In the genomic region with DNA sequence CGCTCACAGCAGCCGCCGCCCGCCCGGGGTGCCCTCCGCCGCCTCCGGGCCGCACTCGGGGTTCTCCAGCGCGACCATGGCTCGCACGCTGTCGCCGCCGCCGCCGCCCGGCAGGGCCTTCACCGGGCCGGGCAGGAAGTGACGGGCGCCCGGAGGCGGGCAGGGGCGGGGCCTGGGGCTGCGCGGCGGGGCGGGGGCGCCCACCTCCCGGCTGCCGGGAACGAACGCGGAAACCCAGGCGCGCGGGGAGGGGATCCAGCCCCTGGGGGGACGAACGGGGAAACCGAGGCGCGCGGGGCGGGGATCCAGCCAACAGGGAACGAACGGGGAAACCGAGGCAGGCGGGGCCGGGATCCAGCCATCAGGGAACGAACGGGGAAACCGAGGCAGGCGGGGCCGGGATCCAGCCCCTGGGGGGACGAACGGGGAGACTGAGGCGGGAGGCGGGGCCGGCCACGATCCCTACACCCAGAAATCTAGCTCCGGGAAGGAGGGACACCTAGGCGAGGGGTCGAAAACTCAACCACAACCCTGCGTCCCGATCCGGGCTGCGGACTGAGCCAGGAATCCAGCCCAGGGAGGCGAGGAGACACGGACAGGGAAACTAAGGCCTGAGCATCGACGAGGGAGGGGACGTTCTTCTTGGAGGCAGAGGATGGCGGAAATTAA, we compare ENCODE assay signal across 1 cellular context.
TF ChIP-seq lines count a peak whose summit lies in the region.

A gene (minus strand): TSS at position 140 of the 669 bp plus-strand sequence. CDS start 62 bp downstream, at position 78.

TF ChIP-seq in HepG2, 621 proteins besides CTCF, POLR2A, EP300 and RAD21 (continued from another document and continues in another):
- TF ChIP-seq, protein P1, sequence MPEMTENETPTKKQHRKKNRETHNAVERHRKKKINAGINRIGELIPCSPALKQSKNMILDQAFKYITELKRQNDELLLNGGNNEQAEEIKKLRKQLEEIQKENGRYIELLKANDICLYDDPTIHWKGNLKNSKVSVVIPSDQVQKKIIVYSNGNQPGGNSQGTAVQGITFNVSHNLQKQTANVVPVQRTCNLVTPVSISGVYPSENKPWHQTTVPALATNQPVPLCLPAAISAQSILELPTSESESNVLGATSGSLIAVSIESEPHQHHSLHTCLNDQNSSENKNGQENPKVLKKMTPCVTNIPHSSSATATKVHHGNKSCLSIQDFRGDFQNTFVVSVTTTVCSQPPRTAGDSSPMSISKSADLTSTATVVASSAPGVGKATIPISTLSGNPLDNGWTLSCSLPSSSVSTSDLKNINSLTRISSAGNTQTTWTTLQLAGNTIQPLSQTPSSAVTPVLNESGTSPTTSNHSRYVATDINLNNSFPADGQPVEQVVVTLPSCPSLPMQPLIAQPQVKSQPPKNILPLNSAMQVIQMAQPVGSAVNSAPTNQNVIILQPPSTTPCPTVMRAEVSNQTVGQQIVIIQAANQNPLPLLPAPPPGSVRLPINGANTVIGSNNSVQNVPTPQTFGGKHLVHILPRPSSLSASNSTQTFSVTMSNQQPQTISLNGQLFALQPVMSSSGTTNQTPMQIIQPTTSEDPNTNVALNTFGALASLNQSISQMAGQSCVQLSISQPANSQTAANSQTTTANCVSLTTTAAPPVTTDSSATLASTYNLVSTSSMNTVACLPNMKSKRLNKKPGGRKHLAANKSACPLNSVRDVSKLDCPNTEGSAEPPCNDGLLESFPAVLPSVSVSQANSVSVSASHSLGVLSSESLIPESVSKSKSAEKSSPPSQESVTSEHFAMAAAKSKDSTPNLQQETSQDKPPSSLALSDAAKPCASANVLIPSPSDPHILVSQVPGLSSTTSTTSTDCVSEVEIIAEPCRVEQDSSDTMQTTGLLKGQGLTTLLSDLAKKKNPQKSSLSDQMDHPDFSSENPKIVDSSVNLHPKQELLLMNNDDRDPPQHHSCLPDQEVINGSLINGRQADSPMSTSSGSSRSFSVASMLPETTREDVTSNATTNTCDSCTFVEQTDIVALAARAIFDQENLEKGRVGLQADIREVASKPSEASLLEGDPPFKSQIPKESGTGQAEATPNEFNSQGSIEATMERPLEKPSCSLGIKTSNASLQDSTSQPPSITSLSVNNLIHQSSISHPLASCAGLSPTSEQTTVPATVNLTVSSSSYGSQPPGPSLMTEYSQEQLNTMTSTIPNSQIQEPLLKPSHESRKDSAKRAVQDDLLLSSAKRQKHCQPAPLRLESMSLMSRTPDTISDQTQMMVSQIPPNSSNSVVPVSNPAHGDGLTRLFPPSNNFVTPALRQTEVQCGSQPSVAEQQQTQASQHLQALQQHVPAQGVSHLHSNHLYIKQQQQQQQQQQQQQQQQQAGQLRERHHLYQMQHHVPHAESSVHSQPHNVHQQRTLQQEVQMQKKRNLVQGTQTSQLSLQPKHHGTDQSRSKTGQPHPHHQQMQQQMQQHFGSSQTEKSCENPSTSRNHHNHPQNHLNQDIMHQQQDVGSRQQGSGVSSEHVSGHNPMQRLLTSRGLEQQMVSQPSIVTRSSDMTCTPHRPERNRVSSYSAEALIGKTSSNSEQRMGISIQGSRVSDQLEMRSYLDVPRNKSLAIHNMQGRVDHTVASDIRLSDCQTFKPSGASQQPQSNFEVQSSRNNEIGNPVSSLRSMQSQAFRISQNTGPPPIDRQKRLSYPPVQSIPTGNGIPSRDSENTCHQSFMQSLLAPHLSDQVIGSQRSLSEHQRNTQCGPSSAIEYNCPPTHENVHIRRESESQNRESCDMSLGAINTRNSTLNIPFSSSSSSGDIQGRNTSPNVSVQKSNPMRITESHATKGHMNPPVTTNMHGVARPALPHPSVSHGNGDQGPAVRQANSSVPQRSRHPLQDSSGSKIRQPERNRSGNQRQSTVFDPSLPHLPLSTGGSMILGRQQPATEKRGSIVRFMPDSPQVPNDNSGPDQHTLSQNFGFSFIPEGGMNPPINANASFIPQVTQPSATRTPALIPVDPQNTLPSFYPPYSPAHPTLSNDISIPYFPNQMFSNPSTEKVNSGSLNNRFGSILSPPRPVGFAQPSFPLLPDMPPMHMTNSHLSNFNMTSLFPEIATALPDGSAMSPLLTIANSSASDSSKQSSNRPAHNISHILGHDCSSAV (CRISPR knock-in tag; IDR thresholded peaks at IDR 0.05; ENCODE audit: borderline replicate concordance), result no peak
- TF ChIP-seq, protein P2, sequence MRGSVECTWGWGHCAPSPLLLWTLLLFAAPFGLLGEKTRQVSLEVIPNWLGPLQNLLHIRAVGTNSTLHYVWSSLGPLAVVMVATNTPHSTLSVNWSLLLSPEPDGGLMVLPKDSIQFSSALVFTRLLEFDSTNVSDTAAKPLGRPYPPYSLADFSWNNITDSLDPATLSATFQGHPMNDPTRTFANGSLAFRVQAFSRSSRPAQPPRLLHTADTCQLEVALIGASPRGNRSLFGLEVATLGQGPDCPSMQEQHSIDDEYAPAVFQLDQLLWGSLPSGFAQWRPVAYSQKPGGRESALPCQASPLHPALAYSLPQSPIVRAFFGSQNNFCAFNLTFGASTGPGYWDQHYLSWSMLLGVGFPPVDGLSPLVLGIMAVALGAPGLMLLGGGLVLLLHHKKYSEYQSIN (CRISPR knock-in tag; IDR thresholded peaks at IDR 0.05; ENCODE audit: borderline replicate concordance), result no peak
- TF ChIP-seq MYNN (CRISPR knock-in tag; IDR thresholded peaks at IDR 0.05; ENCODE audit: low read depth) (no peak), ZNF562 (CRISPR knock-in tag; IDR thresholded peaks at IDR 0.05; ENCODE audit: borderline replicate concordance) (no peak), NFE2L2 (IDR thresholded peaks at IDR 0.05; ENCODE audit: low read length) (no peak), KLF15 (CRISPR knock-in tag; IDR thresholded peaks at IDR 0.05; ENCODE audit: borderline replicate concordance) (no peak), ATF7 (IDR thresholded peaks at IDR 0.05) (no peak), ATF7 (CRISPR knock-in tag; IDR thresholded peaks at IDR 0.05) (no peak), MTA1 (CRISPR knock-in tag; IDR thresholded peaks at IDR 0.05; ENCODE audit: borderline replicate concordance) (peak; percentile 51; the same call in 1 of the 2 replicates), KDM2A (CRISPR knock-in tag; IDR thresholded peaks at IDR 0.05; ENCODE audit: borderline replicate concordance, low read depth) (peak; percentile 9; the same call in 1 of the 2 replicates), MIER2 (CRISPR knock-in tag; IDR thresholded peaks at IDR 0.05) (no peak), YY1 (IDR thresholded peaks at IDR 0.05; ENCODE audit: insufficient read depth, insufficient replicate concordance, low read depth, low read length) (peak; percentile 43), ZNF543 (CRISPR knock-in tag; IDR thresholded peaks at IDR 0.05) (no peak), ZNF446 (CRISPR knock-in tag; IDR thresholded peaks at IDR 0.05) (no peak), EEA1 (CRISPR knock-in tag; IDR thresholded peaks at IDR 0.05; ENCODE audit: borderline replicate concordance) (no peak), ZKSCAN8 (CRISPR knock-in tag; IDR thresholded peaks at IDR 0.05; ENCODE audit: borderline replicate concordance) (no peak), BHLHE40 (IDR thresholded peaks at IDR 0.05; ENCODE audit: low read length) (no peak), GABPB1 (CRISPR knock-in tag; IDR thresholded peaks at IDR 0.05) (peak; percentile 84), ARNTL (CRISPR knock-in tag; IDR thresholded peaks at IDR 0.05) (no peak), ZNF382 (CRISPR knock-in tag; IDR thresholded peaks at IDR 0.05; ENCODE audit: borderline replicate concordance) (no peak), ZNF337 (CRISPR knock-in tag; IDR thresholded peaks at IDR 0.05; ENCODE audit: borderline replicate concordance, low read depth) (no peak), PHB2 (IDR thresholded peaks at IDR 0.05; ENCODE audit: partially characterized antibody) (no peak), FOXC1 (CRISPR knock-in tag; IDR thresholded peaks at IDR 0.05; ENCODE audit: borderline replicate concordance) (no peak), TRIM24 (CRISPR knock-in tag; IDR thresholded peaks at IDR 0.05) (no peak), KDM5B (CRISPR knock-in tag; IDR thresholded peaks at IDR 0.05; ENCODE audit: borderline replicate concordance) (peak; percentile 36), MXI1 (IDR thresholded peaks at IDR 0.05; ENCODE audit: borderline replicate concordance, low read depth, low read length) (peak; percentile 67; the same call in 1 of the 3 replicates), PCBP2 (optimal IDR thresholded peaks at IDR 0.05; ENCODE audit: low read depth, low read length, poor library complexity, severe bottlenecking) (no peak), ZNF3 (CRISPR knock-in tag; IDR thresholded peaks at IDR 0.05) (no peak), GATAD1 (CRISPR knock-in tag; IDR thresholded peaks at IDR 0.05) (0 out of 2 replicates have a peak, but pooled peaks have one; percentile 6), RFXANK (CRISPR knock-in tag; IDR thresholded peaks at IDR 0.05) (no peak), ZNF333 (CRISPR knock-in tag; IDR thresholded peaks at IDR 0.05; ENCODE audit: borderline replicate concordance) (peak; percentile 32; the same call in 1 of the 2 replicates), HIVEP1 (CRISPR knock-in tag; IDR thresholded peaks at IDR 0.05) (no peak), SRSF4 (IDR thresholded peaks at IDR 0.05; ENCODE audit: low read depth, low read length, poor library complexity, severe bottlenecking) (no peak), HNF4G (IDR thresholded peaks at IDR 0.05; ENCODE audit: borderline replicate concordance, low read depth, low read length) (no peak), HNF4G (CRISPR knock-in tag; IDR thresholded peaks at IDR 0.05; ENCODE audit: borderline replicate concordance, low read depth) (no peak)
- TF ChIP-seq, protein P3, sequence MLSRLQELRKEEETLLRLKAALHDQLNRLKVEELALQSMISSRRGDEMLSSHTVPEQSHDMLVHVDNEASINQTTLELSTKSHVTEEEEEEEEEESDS (CRISPR knock-in tag; IDR thresholded peaks at IDR 0.05; ENCODE audit: borderline replicate concordance), result no peak
- TF ChIP-seq, protein P4, sequence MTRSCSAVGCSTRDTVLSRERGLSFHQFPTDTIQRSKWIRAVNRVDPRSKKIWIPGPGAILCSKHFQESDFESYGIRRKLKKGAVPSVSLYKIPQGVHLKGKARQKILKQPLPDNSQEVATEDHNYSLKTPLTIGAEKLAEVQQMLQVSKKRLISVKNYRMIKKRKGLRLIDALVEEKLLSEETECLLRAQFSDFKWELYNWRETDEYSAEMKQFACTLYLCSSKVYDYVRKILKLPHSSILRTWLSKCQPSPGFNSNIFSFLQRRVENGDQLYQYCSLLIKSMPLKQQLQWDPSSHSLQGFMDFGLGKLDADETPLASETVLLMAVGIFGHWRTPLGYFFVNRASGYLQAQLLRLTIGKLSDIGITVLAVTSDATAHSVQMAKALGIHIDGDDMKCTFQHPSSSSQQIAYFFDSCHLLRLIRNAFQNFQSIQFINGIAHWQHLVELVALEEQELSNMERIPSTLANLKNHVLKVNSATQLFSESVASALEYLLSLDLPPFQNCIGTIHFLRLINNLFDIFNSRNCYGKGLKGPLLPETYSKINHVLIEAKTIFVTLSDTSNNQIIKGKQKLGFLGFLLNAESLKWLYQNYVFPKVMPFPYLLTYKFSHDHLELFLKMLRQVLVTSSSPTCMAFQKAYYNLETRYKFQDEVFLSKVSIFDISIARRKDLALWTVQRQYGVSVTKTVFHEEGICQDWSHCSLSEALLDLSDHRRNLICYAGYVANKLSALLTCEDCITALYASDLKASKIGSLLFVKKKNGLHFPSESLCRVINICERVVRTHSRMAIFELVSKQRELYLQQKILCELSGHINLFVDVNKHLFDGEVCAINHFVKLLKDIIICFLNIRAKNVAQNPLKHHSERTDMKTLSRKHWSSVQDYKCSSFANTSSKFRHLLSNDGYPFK (CRISPR knock-in tag; IDR thresholded peaks at IDR 0.05; ENCODE audit: borderline replicate concordance), result no peak
- TF ChIP-seq, protein P5, sequence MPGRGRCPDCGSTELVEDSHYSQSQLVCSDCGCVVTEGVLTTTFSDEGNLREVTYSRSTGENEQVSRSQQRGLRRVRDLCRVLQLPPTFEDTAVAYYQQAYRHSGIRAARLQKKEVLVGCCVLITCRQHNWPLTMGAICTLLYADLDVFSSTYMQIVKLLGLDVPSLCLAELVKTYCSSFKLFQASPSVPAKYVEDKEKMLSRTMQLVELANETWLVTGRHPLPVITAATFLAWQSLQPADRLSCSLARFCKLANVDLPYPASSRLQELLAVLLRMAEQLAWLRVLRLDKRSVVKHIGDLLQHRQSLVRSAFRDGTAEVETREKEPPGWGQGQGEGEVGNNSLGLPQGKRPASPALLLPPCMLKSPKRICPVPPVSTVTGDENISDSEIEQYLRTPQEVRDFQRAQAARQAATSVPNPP (CRISPR knock-in tag; IDR thresholded peaks at IDR 0.05), result no peak
- TF ChIP-seq, protein P6, sequence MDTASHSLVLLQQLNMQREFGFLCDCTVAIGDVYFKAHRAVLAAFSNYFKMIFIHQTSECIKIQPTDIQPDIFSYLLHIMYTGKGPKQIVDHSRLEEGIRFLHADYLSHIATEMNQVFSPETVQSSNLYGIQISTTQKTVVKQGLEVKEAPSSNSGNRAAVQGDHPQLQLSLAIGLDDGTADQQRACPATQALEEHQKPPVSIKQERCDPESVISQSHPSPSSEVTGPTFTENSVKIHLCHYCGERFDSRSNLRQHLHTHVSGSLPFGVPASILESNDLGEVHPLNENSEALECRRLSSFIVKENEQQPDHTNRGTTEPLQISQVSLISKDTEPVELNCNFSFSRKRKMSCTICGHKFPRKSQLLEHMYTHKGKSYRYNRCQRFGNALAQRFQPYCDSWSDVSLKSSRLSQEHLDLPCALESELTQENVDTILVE (CRISPR knock-in tag; IDR thresholded peaks at IDR 0.05), result no peak; the same call in 1 of the 2 replicates
- TF ChIP-seq, protein P7, sequence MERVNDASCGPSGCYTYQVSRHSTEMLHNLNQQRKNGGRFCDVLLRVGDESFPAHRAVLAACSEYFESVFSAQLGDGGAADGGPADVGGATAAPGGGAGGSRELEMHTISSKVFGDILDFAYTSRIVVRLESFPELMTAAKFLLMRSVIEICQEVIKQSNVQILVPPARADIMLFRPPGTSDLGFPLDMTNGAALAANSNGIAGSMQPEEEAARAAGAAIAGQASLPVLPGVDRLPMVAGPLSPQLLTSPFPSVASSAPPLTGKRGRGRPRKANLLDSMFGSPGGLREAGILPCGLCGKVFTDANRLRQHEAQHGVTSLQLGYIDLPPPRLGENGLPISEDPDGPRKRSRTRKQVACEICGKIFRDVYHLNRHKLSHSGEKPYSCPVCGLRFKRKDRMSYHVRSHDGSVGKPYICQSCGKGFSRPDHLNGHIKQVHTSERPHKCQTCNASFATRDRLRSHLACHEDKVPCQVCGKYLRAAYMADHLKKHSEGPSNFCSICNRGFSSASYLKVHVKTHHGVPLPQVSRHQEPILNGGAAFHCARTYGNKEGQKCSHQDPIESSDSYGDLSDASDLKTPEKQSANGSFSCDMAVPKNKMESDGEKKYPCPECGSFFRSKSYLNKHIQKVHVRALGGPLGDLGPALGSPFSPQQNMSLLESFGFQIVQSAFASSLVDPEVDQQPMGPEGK (CRISPR knock-in tag; IDR thresholded peaks at IDR 0.05), result peak; percentile 35; the same call in 1 of the 2 replicates
- TF ChIP-seq, protein P8, sequence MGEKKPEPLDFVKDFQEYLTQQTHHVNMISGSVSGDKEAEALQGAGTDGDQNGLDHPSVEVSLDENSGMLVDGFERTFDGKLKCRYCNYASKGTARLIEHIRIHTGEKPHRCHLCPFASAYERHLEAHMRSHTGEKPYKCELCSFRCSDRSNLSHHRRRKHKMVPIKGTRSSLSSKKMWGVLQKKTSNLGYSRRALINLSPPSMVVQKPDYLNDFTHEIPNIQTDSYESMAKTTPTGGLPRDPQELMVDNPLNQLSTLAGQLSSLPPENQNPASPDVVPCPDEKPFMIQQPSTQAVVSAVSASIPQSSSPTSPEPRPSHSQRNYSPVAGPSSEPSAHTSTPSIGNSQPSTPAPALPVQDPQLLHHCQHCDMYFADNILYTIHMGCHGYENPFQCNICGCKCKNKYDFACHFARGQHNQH (CRISPR knock-in tag; IDR thresholded peaks at IDR 0.05), result no peak
